20 cellular contexts compared by ENCODE assay signal in genomic region chr9:23412458-23412857, GRCh38.
"Had no signal": no experiment of that assay in that cellular context is flagged by ENCODE, and none has a peak within 500 bp of the region (broad histone marks: within the 10 kb centered on the region; RNA-seq: fewer than 3 reads in every experiment).

No MANE protein-coding gene starts in this region.

- H2AFZ ChIP-seq: neural progenitor cell had no signal

- H3K9me3 ChIP-seq: esophagus muscularis mucosa, gastrocnemius medialis, left ventricle myocardium inferior, lower lobe of right lung, ovary, prostate gland, right lobe of liver, thoracic aorta had no signal

- H3K27ac ChIP-seq: epithelial cell of prostate, esophagus muscularis mucosa, gastrocnemius medialis, left ventricle myocardium inferior, lower lobe of right lung, neural progenitor cell, ovary, prostate gland, right lobe of liver, spleen, thoracic aorta had no signal

- H3K36me3 ChIP-seq: esophagus muscularis mucosa, gastrocnemius medialis, left ventricle myocardium inferior, lower lobe of right lung, neural progenitor cell, ovary, prostate gland, right lobe of liver, spleen, thoracic aorta had no signal

- DNase-seq: effector memory CD8-positive, alpha-beta T cell; gastrocnemius medialis; glutamatergic neuron; left ventricle myocardium inferior; lower lobe of right lung; mesenchymal stem cell; midbrain; ovary; right lobe of liver; spleen; stimulated activated CD4-positive, alpha-beta T cell treated with anti-CD3 and anti-CD28 coated beads, Interleukin-2, amount 100 ng/mL, for 24 hours; stimulated activated CD4-positive, alpha-beta T cell treated with anti-CD3 and anti-CD28 coated beads, Interleukin-4, amount 100 ng/mL, for 4 hours; stimulated activated naive B cell treated with anti-CD40 and anti-IgM and Interleukin-4, amounts not matched to agents 10 μg/mL and 1 μg/mL and 100 μg/mL, for 72 hours; stimulated activated naive CD8-positive, alpha-beta T cell treated with anti-CD3 and anti-CD28 coated beads, Interleukin-15, amount 100 ng/mL, for 72 hours; trophoblast cell had no signal

- H3K9ac ChIP-seq: neural progenitor cell had no signal

- H3K4me1 ChIP-seq: esophagus muscularis mucosa, gastrocnemius medialis, left ventricle myocardium inferior, lower lobe of right lung, neural progenitor cell, prostate gland, spleen had no signal

- H3K4me3 ChIP-seq: esophagus muscularis mucosa, gastrocnemius medialis, left ventricle myocardium inferior, lower lobe of right lung, neural progenitor cell, ovary, prostate gland, right lobe of liver, spleen, thoracic aorta had no signal

- H3K27me3 ChIP-seq: esophagus muscularis mucosa, gastrocnemius medialis, neural progenitor cell, ovary, right lobe of liver, spleen had no signal

- H3K4me2 ChIP-seq: neural progenitor cell had no signal
